Comparison of ENCODE assay signal across 17 cellular contexts in the genomic region with DNA sequence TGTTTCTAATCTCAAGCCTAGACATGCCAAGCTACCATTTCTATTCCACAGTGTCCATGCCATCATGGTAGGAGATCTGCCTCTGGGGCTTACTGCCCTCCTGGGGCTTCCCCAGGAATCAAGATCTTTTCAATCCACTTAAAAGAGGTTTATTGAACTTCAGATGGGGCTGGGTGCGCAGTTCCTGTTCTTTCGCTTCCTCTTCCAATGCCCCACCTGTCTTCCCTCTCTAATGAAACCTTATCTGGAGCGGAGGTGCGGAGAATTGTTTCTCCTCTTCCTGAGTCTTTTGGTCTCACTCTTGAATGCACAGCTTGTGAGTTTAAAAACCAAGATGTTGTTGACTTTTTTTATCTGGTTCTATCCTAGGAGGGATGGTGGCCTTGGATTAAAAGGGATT. TPM values are rescaled to one million over a fixed set of nuclear protein-coding genes. Genes with fewer than 3 reads are reported as not detected.
DNase-seq lines count a peak whose midpoint lies in the region; ATAC-seq and TF ChIP-seq lines count a peak whose summit lies in the region.
"Had no signal": no experiment of that assay in that cellular context is flagged by ENCODE, and none has a peak within 500 bp of the region (broad histone marks: within the 10 kb centered on the region; RNA-seq: fewer than 3 reads in every experiment).

No MANE protein-coding gene starts in this region.

- no peaks in the 10 kb centered on the region for H3K27me3 Mint-ChIP-seq in type B pancreatic cell
- no peaks in the 10 kb centered on the region for H3K27me3 Mint-ChIP-seq in CD8-positive, alpha-beta T cell (ENCODE audit: low read depth)

- peak overlapping the region; percentile 22 for H3K27ac Mint-ChIP-seq in type B pancreatic cell
- H3K27ac Mint-ChIP-seq in CD8-positive, alpha-beta T cell: no peak overlapping the region
- peak overlapping the region in 1 of 2 donors; percentile 22 for H3K27ac Mint-ChIP-seq in activated naive CD4-positive, alpha-beta T cell treated with anti-CD3 and anti-CD28 coated beads, Interleukin-2, amount 50 U/mL, for 72 hours
- H3K27ac Mint-ChIP-seq: CD4-positive, CD25-positive, alpha-beta regulatory T cell had no signal

- no peaks in the 10 kb centered on the region for H3K9me2 ChIP-seq in OCI-LY7 (ENCODE audit: insufficient read depth, low read length)

- peak overlapping the region; percentile 82; the same call in 1 of the 2 replicates for H2AFZ ChIP-seq in OCI-LY7 (ENCODE audit: low read length)
- H2AFZ ChIP-seq: GM23248 had no signal

- DNase-seq in GM13977 (ENCODE audit: low spot score): peak; percentile 5
- DNase-seq in OCI-LY7 (ENCODE audit: low spot score): no peak
- no peak for DNase-seq in type B pancreatic cell (ENCODE audit: extremely low spot score, unreplicated experiment)
- no peak for DNase-seq in GF-D8 (lab: John Stamatoyannopoulos, UW)
- DNase-seq in CD8-positive, alpha-beta T cell: no peak
- no peak for DNase-seq in activated naive CD4-positive, alpha-beta T cell treated with anti-CD3 and anti-CD28 coated beads, Interleukin-2, amount 50 U/mL, for 72 hours (ENCODE audit: low spot score in 2 of 2)
- DNase-seq in right atrium auricular region (ENCODE audit: low spot score): no peak
- DNase-seq: ACHN; BE2C; Caco-2; CD4-positive, CD25-positive, alpha-beta regulatory T cell; DMS153; DMS79; GM23248; HCEC 1CT had no signal

- H3K36me3 ChIP-seq in OCI-LY7 (ENCODE audit: insufficient read depth, low read length) (no peaks in the 10 kb centered on the region), duodenal mucosa (ENCODE audit: control insufficient read depth in 1 of 2, insufficient read depth in 2 of 2, low read length in 2 of 2) (no peaks in the 10 kb centered on the region), right atrium auricular region (no peaks in the 10 kb centered on the region)
- H3K36me3 ChIP-seq in CD8-positive, alpha-beta T cell (ENCODE audit: insufficient read depth, low read length): no peaks in the 10 kb centered on the region
- H3K36me3 ChIP-seq: BE2C had no signal

- H3K36me3 Mint-ChIP-seq in type B pancreatic cell: no peaks in the 10 kb centered on the region
- H3K36me3 Mint-ChIP-seq in CD8-positive, alpha-beta T cell: no peaks in the 10 kb centered on the region
- no peaks in the 10 kb centered on the region for H3K36me3 Mint-ChIP-seq in activated naive CD4-positive, alpha-beta T cell treated with anti-CD3 and anti-CD28 coated beads, Interleukin-2, amount 50 U/mL, for 72 hours
- H3K36me3 Mint-ChIP-seq: CD4-positive, CD25-positive, alpha-beta regulatory T cell had no signal

- no peak overlapping the region for H3K4me3 ChIP-seq in OCI-LY7 (ENCODE audit: low read depth, low read length, poor library complexity, severe bottlenecking)
- H3K4me3 ChIP-seq in duodenal mucosa (ENCODE audit: low read depth in 1 of 2, low read length in 2 of 2): peak overlapping the region; percentile 32 to 45
- H3K4me3 ChIP-seq in CD8-positive, alpha-beta T cell (ENCODE audit: low read depth, low read length): no peak overlapping the region
- no peak overlapping the region for H3K4me3 ChIP-seq in right atrium auricular region
- H3K4me3 ChIP-seq: GM12878, GM23248 had no signal

- H3K4me1 ChIP-seq in OCI-LY7 (ENCODE audit: insufficient read depth, low read length, poor library complexity, severe bottlenecking) (peaks cover 44% of the 10 kb centered on the region), duodenal mucosa (ENCODE audit: control insufficient read depth in 1 of 2, insufficient read depth in 2 of 2, low read length in 2 of 2) (peaks cover 5 to 16% of the 10 kb centered on the region in 2 donors), right atrium auricular region (no peaks in the 10 kb centered on the region)
- no peaks in the 10 kb centered on the region for H3K4me1 ChIP-seq in CD8-positive, alpha-beta T cell (ENCODE audit: insufficient read depth, low read length)
- H3K4me1 ChIP-seq: BE2C, Caco-2 had no signal

- intact Hi-C loops in OCI-LY7 (cut with micrococcal nuclease; ENCODE audit: unreplicated experiment): no loop called here
- intact Hi-C loops in CD8-positive, alpha-beta T cell (cut with DNase I, micrococcal nuclease): no loop called here

- CTCF ChIA-PET in OCI-LY7 (lab: Charles Lee; ENCODE audit: unreplicated experiment): no interaction called here
- CTCF ChIA-PET in CD8-positive, alpha-beta T cell (lab: Charles Lee): no interaction called here

- no peak overlapping the region for H3K27ac ChIP-seq in OCI-LY7 (ENCODE audit: low read depth, low read length, poor library complexity, severe bottlenecking)
- H3K27ac ChIP-seq in duodenal mucosa (ENCODE audit: low read depth, low read length): peak overlapping the region; percentile 15
- no peak overlapping the region for H3K27ac ChIP-seq in CD8-positive, alpha-beta T cell (ENCODE audit: low read depth, low read length)
- H3K27ac ChIP-seq in right atrium auricular region: no peak overlapping the region
- H3K27ac ChIP-seq: GM23248 had no signal

- H3K9ac ChIP-seq in duodenal mucosa (ENCODE audit: low read depth in 1 of 2, low read length in 2 of 2): no peak overlapping the region
- H3K9ac ChIP-seq: GM23248 had no signal

- in situ Hi-C loops in GM13977 (cut with MboI; ENCODE audit: low pct_unique_long_range_greater_than_20kb, low sequenced_read_pairs, unreplicated experiment): no loop called here

- no peak for TF ChIP-seq CTCF in GM13977 (IDR thresholded peaks at IDR 0.05; ENCODE audit: extremely low read depth, insufficient read depth, missing control alignments)
- no peak for TF ChIP-seq CTCF in OCI-LY7 (conservative IDR thresholded peaks at IDR 0.05; ENCODE audit: low read length)
- TF ChIP-seq CTCF in type B pancreatic cell (conservative IDR thresholded peaks at IDR 0.05): no peak
- no peak for TF ChIP-seq CTCF in CD8-positive, alpha-beta T cell (IDR thresholded peaks at IDR 0.05)
- TF ChIP-seq CTCF in right atrium auricular region (IDR thresholded peaks at IDR 0.05): no peak

- ATAC-seq in CD8-positive, alpha-beta T cell: no peak
- no peak for ATAC-seq in activated naive CD4-positive, alpha-beta T cell treated with anti-CD3 and anti-CD28 coated beads, Interleukin-2, amount 50 U/mL, for 72 hours

- H3K27me3 ChIP-seq in duodenal mucosa (ENCODE audit: control insufficient read depth in 1 of 2, insufficient read depth in 2 of 2, low read length in 2 of 2): no peaks in the 10 kb centered on the region
- no peaks in the 10 kb centered on the region for H3K27me3 ChIP-seq in CD8-positive, alpha-beta T cell (ENCODE audit: insufficient read depth, low read length)
- H3K27me3 ChIP-seq in right atrium auricular region: no peaks in the 10 kb centered on the region
- H3K27me3 ChIP-seq: BE2C had no signal

- H4K20me1 ChIP-seq in OCI-LY7 (ENCODE audit: insufficient read depth, low read length): no peaks in the 10 kb centered on the region

- no peaks in the 10 kb centered on the region for H3K79me2 ChIP-seq in OCI-LY7 (ENCODE audit: insufficient read depth, low read depth, low read length)

- no peaks in the 10 kb centered on the region for H3K9me3 Mint-ChIP-seq in type B pancreatic cell
- H3K9me3 Mint-ChIP-seq in CD8-positive, alpha-beta T cell: no peaks in the 10 kb centered on the region
- no peaks in the 10 kb centered on the region for H3K9me3 Mint-ChIP-seq in activated naive CD4-positive, alpha-beta T cell treated with anti-CD3 and anti-CD28 coated beads, Interleukin-2, amount 50 U/mL, for 72 hours

- no peak overlapping the region for H3K4me3 Mint-ChIP-seq in type B pancreatic cell
- no peak overlapping the region for H3K4me3 Mint-ChIP-seq in CD8-positive, alpha-beta T cell
- H3K4me3 Mint-ChIP-seq: CD4-positive, CD25-positive, alpha-beta regulatory T cell had no signal

- H3K4me2 ChIP-seq in OCI-LY7 (ENCODE audit: low read length): no peak overlapping the region

- H3K9me3 ChIP-seq in OCI-LY7 (ENCODE audit: low read length): no peaks in the 10 kb centered on the region
- no peaks in the 10 kb centered on the region for H3K9me3 ChIP-seq in duodenal mucosa (ENCODE audit: control insufficient read depth in 1 of 2, low read length in 2 of 2)
- H3K9me3 ChIP-seq in CD8-positive, alpha-beta T cell (ENCODE audit: low read length): no peaks in the 10 kb centered on the region
- H3K9me3 ChIP-seq in right atrium auricular region: no peaks in the 10 kb centered on the region
- H3K9me3 ChIP-seq: BE2C, Caco-2 had no signal

- peaks cover 4% of the 10 kb centered on the region for H3K4me1 Mint-ChIP-seq in type B pancreatic cell (ENCODE audit: unreplicated experiment)
- H3K4me1 Mint-ChIP-seq in CD8-positive, alpha-beta T cell (ENCODE audit: low read depth): peaks cover 16% of the 10 kb centered on the region

- POLR2A ChIA-PET in OCI-LY7 (lab: Charles Lee): interaction anchor here (0.5 kb wide), 1 partner anchor 84 kb away, joined by 3 read pairs; no protein-coding TSS in a partner anchor
- POLR2A ChIA-PET in CD8-positive, alpha-beta T cell (lab: Charles Lee): no interaction called here

- BruUV-seq in OCI-LY7 (replicated peaks; lab: Mats Ljungman, UMichigan): no TSS peak

RNA-seq across cellular contexts. Expression of gene METTL16, which starts 30.4 kb away (rescaled TPM):
- 24.4 and 26.6 TPM in 2 replicates for total RNA-seq in OCI-LY7 (2014; rRNA removed; shearing (Covaris generic))
- total RNA-seq in OCI-LY7 (2022): 41.3 and 41.5 TPM in 2 replicates
- total RNA-seq in type B pancreatic cell (ENCODE audit: low replicate concordance): 27.5 and 39.3 TPM in 2 replicates
- total RNA-seq in CD8-positive, alpha-beta T cell: 10 to 100 TPM; 59.8 to 69.5 TPM
- total RNA-seq in activated naive CD4-positive, alpha-beta T cell treated with anti-CD3 and anti-CD28 coated beads, Interleukin-2, amount 50 U/mL, for 72 hours: 10 to 100 TPM; 41.3 to 50.7 TPM
- total RNA-seq in right atrium auricular region: 10 to 100 TPM; 16.4 to 17.9 TPM

RNA-seq across cellular contexts. Expression of gene PAFAH1B1, which starts 51.4 kb away (rescaled TPM):
- 51.1 and 61.3 TPM in 2 replicates for total RNA-seq in OCI-LY7 (2014; rRNA removed; shearing (Covaris generic))
- total RNA-seq in OCI-LY7 (2022) (127 and 138 TPM in 2 replicates), type B pancreatic cell (ENCODE audit: low replicate concordance) (120 and 126 TPM in 2 replicates), right atrium auricular region (10 to 100 TPM; 55.4 to 71.6 TPM)
- 100 to 1,000 TPM; 139 to 157 TPM for total RNA-seq in CD8-positive, alpha-beta T cell
- 100 to 1,000 TPM; 170 to 190 TPM for total RNA-seq in activated naive CD4-positive, alpha-beta T cell treated with anti-CD3 and anti-CD28 coated beads, Interleukin-2, amount 50 U/mL, for 72 hours

Comparison
In these comparisons a context has a peak if more than half of its experiments do, and no peak if none do; other contexts are left out.
1. H3K4me3 ChIP-seq: peak in duodenal mucosa (2 of 2); none in OCI-LY7 (single experiment), CD8-positive, alpha-beta T cell (single experiment) and right atrium auricular region (0 of 2).